ENCODE assay signal across 9 cellular contexts in the genomic region with DNA sequence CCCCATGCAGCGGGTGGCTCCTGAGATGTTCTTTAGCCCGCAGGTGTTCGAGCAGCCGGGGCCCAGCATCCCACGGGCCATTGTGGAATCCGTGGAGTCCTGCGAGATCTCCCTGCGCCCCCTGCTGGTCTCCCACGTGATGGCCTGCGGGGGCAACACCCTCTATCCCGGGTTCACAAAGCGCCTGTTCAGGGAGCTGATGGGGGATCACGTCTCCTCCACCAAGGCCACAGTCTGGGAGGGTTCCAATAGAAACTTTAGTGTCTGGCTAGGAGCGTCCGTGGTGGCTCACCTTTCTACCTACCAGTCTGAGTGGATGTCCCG.
DNase-seq lines count a peak whose midpoint lies in the region; ATAC-seq, FAIRE-seq and TF ChIP-seq lines count a peak whose summit lies in the region.
"Had no signal": no experiment of that assay in that cellular context is flagged by ENCODE, and none has a peak within 500 bp of the region (broad histone marks: within the 10 kb centered on the region; RNA-seq: fewer than 3 reads in every experiment).

No MANE protein-coding gene starts in this region.

- TF ChIP-seq POLR2A in adrenal gland (IDR thresholded peaks at IDR 0.05) (no peak), thyroid gland (IDR thresholded peaks at IDR 0.05) (no peak)

- ATAC-seq in HG02852 (IDR thresholded peaks at IDR 0.05; ENCODE audit: unreplicated experiment): no peak
- ATAC-seq in HG03196 (IDR thresholded peaks at IDR 0.05; ENCODE audit: unreplicated experiment): no peak
- no peak for ATAC-seq in GM18511 (IDR thresholded peaks at IDR 0.05; ENCODE audit: unreplicated experiment)

- peak; percentile 50 for TF ChIP-seq CTCF in D721Med (IDR thresholded peaks at IDR 0.05; ENCODE audit: insufficient read depth, missing control alignments)
- peak; percentile 25 to 60 (median 47) for TF ChIP-seq CTCF in adrenal gland (IDR thresholded peaks at IDR 0.05)
- TF ChIP-seq CTCF in kidney epithelial cell (IDR thresholded peaks at IDR 0.05; ENCODE audit: insufficient read depth, low read length, poor library complexity, severe bottlenecking): peak; percentile 64
- peak in 3 of 6 experiments; percentile 32 to 48 (median 43) for TF ChIP-seq CTCF in thyroid gland (IDR thresholded peaks at IDR 0.05)

- intact Hi-C loops in adrenal gland (cut with DNase I): loop anchor here (10.0 kb wide), 1 partner anchor 161 kb away; no protein-coding TSS in a partner anchor
- intact Hi-C loops in thyroid gland (cut with DNase I): no loop called here

- H3K9me3 ChIP-seq in adrenal gland (replicated peaks in 1 of 3): no peaks in the 10 kb centered on the region
- H3K9me3 ChIP-seq in thyroid gland: no peaks in the 10 kb centered on the region
- H3K9me3 ChIP-seq: uterus had no signal

- no peak for DNase-seq in D721Med (ENCODE audit: insufficient read length, low spot score)
- peak; percentile 16 for DNase-seq in HPDE6-E6E7 (ENCODE audit: extremely low spot score)
- DNase-seq in adrenal gland: peak in 6 of 7 donors; percentile 36 to 71 (median 48)
- no peak for DNase-seq in kidney epithelial cell (ENCODE audit: low read depth)
- peak; percentile 28 to 39 for DNase-seq in thyroid gland

- no peak overlapping the region for H3K27ac ChIP-seq in adrenal gland
- no peak overlapping the region for H3K27ac ChIP-seq in thyroid gland
- H3K27ac ChIP-seq: uterus had no signal

- no peak overlapping the region for H3K4me3 ChIP-seq in adrenal gland
- H3K4me3 ChIP-seq in kidney epithelial cell (ENCODE audit: low read depth, low read length): no peak overlapping the region
- no peak overlapping the region for H3K4me3 ChIP-seq in thyroid gland (replicated peaks in 1 of 3)
- H3K4me3 ChIP-seq: uterus had no signal

- H3K27me3 ChIP-seq in adrenal gland (peaks cover 9% of the 10 kb centered on the region), kidney epithelial cell (ENCODE audit: control insufficient read depth, insufficient read depth, low read length) (peaks cover 6% of the 10 kb centered on the region), thyroid gland (no peaks in the 10 kb centered on the region)
- H3K27me3 ChIP-seq: uterus had no signal

- 27 to 60% (median 36%) methylated on average over 2 to 16 of the region's 16 CpGs for WGBS in adrenal gland, 4 donors
- 52 to 66% methylated on average over 4 of the region's 16 CpGs for WGBS in thyroid gland, 2 donors

- H3K36me3 ChIP-seq in adrenal gland (replicated peaks in 1 of 2) (no peaks in the 10 kb centered on the region), kidney epithelial cell (ENCODE audit: control insufficient read depth, insufficient read depth, low read length) (no peaks in the 10 kb centered on the region), thyroid gland (no peaks in the 10 kb centered on the region)
- H3K36me3 ChIP-seq: uterus had no signal

- no peak for FAIRE-seq in D721Med (lab: Jason Lieb, UNC)

- H3K4me1 ChIP-seq in adrenal gland (replicated peaks in 1 of 2): no peaks in the 10 kb centered on the region
- H3K4me1 ChIP-seq in thyroid gland: no peaks in the 10 kb centered on the region
- H3K4me1 ChIP-seq: uterus had no signal

Comparison
In these comparisons a context has a peak if more than half of its experiments do, and no peak if none do; other contexts are left out.
1. DNase-seq: peak in HPDE6-E6E7 (single experiment), adrenal gland (6 of 7) and thyroid gland (2 of 2); none in D721Med (single experiment) and kidney epithelial cell (single experiment).